Comparison of ENCODE assay signal across 8 cellular contexts in genomic region chr2:30165050-30165520, GRCh38. TPM values are rescaled to one million over a fixed set of nuclear protein-coding genes. Genes with fewer than 3 reads are reported as not detected.
DNase-seq lines count a peak whose midpoint lies in the region; ATAC-seq, FAIRE-seq and TF ChIP-seq lines count a peak whose summit lies in the region.

No MANE protein-coding gene starts in this region.

- DNase-seq in CD1c-positive myeloid dendritic cell (ENCODE audit: extremely low spot score) (peak; percentile 92), GM19239 (ENCODE audit: insufficient read length, low spot score) (peak; percentile 79), NCI-H226 (peak; percentile 64), WERI-Rb-1 (peak; percentile 88), cerebellum (ENCODE audit: low spot score) (peak; percentile 77), left colon (peak; percentile 41 to 66)
- peak in 2 of 3 experiments; percentile 26 to 39 for DNase-seq in stimulated activated CD4-positive, alpha-beta T cell treated with anti-CD3 and anti-CD28 coated beads, TNF-alpha, amount 100 ng/mL, for 4 hours (ENCODE audit: low read depth in 3 of 3)

- no peak overlapping the region for H3K27ac ChIP-seq in WERI-Rb-1

- H3K4me3 ChIP-seq in WERI-Rb-1 (ENCODE audit: low read depth, low read length), result no peak overlapping the region

- intact Hi-C loops in left colon (cut with DNase I, micrococcal nuclease), result no loop called here

- H3K27me3 ChIP-seq in WERI-Rb-1 (ENCODE audit: insufficient read depth, low read depth, severe bottlenecking), result no peaks in the 10 kb centered on the region

- ATAC-seq in HG03432 (IDR thresholded peaks at IDR 0.05; ENCODE audit: unreplicated experiment) (peak; percentile 91), left colon (peak; percentile 95)

- peak; percentile 88 for FAIRE-seq in GM19239 (lab: Jason Lieb, UNC)

- peak; percentile 87 for TF ChIP-seq CTCF in WERI-Rb-1 (IDR thresholded peaks at IDR 0.05; ENCODE audit: low read depth, low read length)

- no peaks in the 10 kb centered on the region for H3K9me3 ChIP-seq in WERI-Rb-1 (ENCODE audit: severe bottlenecking)

- H3K36me3 ChIP-seq in WERI-Rb-1, result no peaks in the 10 kb centered on the region

RNA-seq across cellular contexts. Expression of gene YPEL5, which starts 18.3 kb away (rescaled TPM):
- total RNA-seq in cerebellum, result 70.1 TPM
- 10 to 100 TPM; 49.1 to 95.6 TPM for total RNA-seq in left colon

Comparison
In these comparisons a context has a peak if more than half of its experiments do, and no peak if none do; other contexts are left out.
1. DNase-seq: peak in every context shown above with its lines; median percentile 92 in CD1c-positive myeloid dendritic cell; 88 in WERI-Rb-1; 79 in GM19239; 77 in cerebellum; 64 in NCI-H226; 54 in left colon; 32 in stimulated activated CD4-positive, alpha-beta T cell treated with anti-CD3 and anti-CD28 coated beads, TNF-alpha, amount 100 ng/mL, for 4 hours.